8 cellular contexts compared by ENCODE assay signal in the genomic region with DNA sequence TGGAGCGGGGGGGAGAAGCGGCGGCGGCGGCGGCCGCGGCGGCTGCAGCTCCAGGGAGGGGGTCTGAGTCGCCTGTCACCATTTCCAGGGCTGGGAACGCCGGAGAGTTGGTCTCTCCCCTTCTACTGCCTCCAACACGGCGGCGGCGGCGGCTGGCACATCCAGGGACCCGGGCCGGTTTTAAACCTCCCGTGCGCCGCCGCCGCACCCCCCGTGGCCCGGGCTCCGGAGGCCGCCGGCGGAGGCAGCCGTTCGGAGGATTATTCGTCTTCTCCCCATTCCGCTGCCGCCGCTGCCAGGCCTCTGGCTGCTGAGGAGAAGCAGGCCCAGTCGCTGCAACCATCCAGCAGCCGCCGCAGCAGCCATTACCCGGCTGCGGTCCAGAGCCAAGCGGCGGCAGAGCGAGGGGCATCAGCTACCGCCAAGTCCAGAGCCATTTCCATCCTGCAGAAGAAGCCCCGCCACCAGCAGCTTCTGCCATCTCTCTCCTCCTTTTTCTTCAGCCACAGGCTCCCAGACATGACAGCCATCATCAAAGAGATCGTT. TPM values are rescaled to one million over a fixed set of nuclear protein-coding genes. Genes with fewer than 3 reads are reported as not detected.
DNase-seq lines count a peak whose midpoint lies in the region; ATAC-seq, FAIRE-seq and TF ChIP-seq lines count a peak whose summit lies in the region.
"Not testable (repeated sequence)": the region's sequence is repeated elsewhere in the genome, so short reads cannot be mapped to it uniquely, and the experiment has no call there.

No MANE protein-coding gene starts in this region.

- peak; percentile 48 for DNase-seq in DND-41
- DNase-seq in T-helper 2 cell treated with Interferon-gamma antibody and Interleukin-4, amounts not matched to agents 5 μg/mL and 100 μg/mL, for 36 hours (ENCODE audit: low spot score) = peak; percentile 37
- peak; percentile 44 for DNase-seq in activated naive CD4-positive, alpha-beta T cell treated with anti-CD3 and anti-CD28 coated beads, Interleukin-2, amount 10 ng/mL, durations not matched to agents 7 days and 5 days
- DNase-seq in H1 (ENCODE audit: low read depth in 1 of 2, low spot score in 2 of 2) = peak in 1 of 2 experiments; percentile 56
- peak; percentile 31 for DNase-seq in iris pigment epithelial cell (ENCODE audit: low read depth)
- not testable (repeated sequence) for DNase-seq in osteocyte (ENCODE audit: extremely low spot score, unreplicated experiment)

- H2AK5ac ChIP-seq in H1 (ENCODE audit: low read depth, low read length) = not testable (repeated sequence)

- not testable (repeated sequence) for TF ChIP-seq POLR2A in H1 (IDR thresholded peaks at IDR 0.05; ENCODE audit: control extremely low read depth in 1 of 2, low read depth in 2 of 2, low read length in 2 of 2)

- ATAC-seq in DND-41 (ENCODE audit: insufficient read depth, low read depth) = not testable (repeated sequence)

- CTCF ChIA-PET in activated naive CD4-positive, alpha-beta T cell treated with anti-CD3 and anti-CD28 coated beads, Interleukin-2, amount 10 ng/mL, durations not matched to agents 7 days and 5 days (lab: Charles Lee) = interaction anchor here (3.2 kb wide), 1 partner anchor 13 kb away, joined by 10 read pairs; no protein-coding TSS in a partner anchor
- CTCF ChIA-PET in H1 (lab: Charles Lee; ENCODE audit: partially characterized antibody) = interaction anchor here (3.8 kb wide), 1 partner anchor 525 kb away, joined by 19 read pairs; no protein-coding TSS in a partner anchor

- TF ChIP-seq CTCF in DND-41 (IDR thresholded peaks at IDR 0.05; ENCODE audit: borderline replicate concordance, extremely low read depth, low read length, poor library complexity, severe bottlenecking); H1 (IDR thresholded peaks at IDR 0.05; ENCODE audit: control extremely low read depth in 1 of 3, insufficient read depth in 1 of 3, low read depth in 1 of 3, low read length in 3 of 3); osteocyte (IDR thresholded peaks at IDR 0.05): not testable (repeated sequence)

- not testable (repeated sequence) for FAIRE-seq in H1 (lab: Jason Lieb, UNC)

- H3K4me1 ChIP-seq in DND-41 (ENCODE audit: insufficient read depth, low read length) = peaks cover 36% of the 10 kb centered on the region
- H3K4me1 ChIP-seq in H1 (replicated peaks in 1 of 4; ENCODE audit: control insufficient read depth in 3 of 4, insufficient read depth in 4 of 4, low read length in 3 of 4) = not testable (repeated sequence)

- peak overlapping the region; percentile 96 for H3K4me3 Mint-ChIP-seq in T-helper 2 cell treated with Interferon-gamma antibody and Interleukin-4, amounts not matched to agents 5 μg/mL and 100 μg/mL, for 36 hours
- peak overlapping the region; percentile 93 for H3K4me3 Mint-ChIP-seq in activated naive CD4-positive, alpha-beta T cell treated with anti-CD3 and anti-CD28 coated beads, Interleukin-2, amount 10 ng/mL, durations not matched to agents 7 days and 5 days
- peak overlapping the region; percentile 95 for H3K4me3 Mint-ChIP-seq in osteocyte (ENCODE audit: unreplicated experiment)

- not testable (repeated sequence) for TF ChIP-seq EP300 in H1 (IDR thresholded peaks at IDR 0.05; ENCODE audit: borderline replicate concordance in 1 of 2, low read depth in 2 of 2, low read length in 2 of 2)

- H3K4me1 Mint-ChIP-seq in T-helper 2 cell treated with Interferon-gamma antibody and Interleukin-4, amounts not matched to agents 5 μg/mL and 100 μg/mL, for 36 hours (ENCODE audit: low read depth) = peaks cover 36% of the 10 kb centered on the region
- H3K4me1 Mint-ChIP-seq in activated naive CD4-positive, alpha-beta T cell treated with anti-CD3 and anti-CD28 coated beads, Interleukin-2, amount 10 ng/mL, durations not matched to agents 7 days and 5 days = peaks cover 41% of the 10 kb centered on the region
- peaks cover 27% of the 10 kb centered on the region for H3K4me1 Mint-ChIP-seq in osteocyte (ENCODE audit: unreplicated experiment)

- peak overlapping the region; percentile 62; the same call in 1 of the 2 replicates for H4K8ac ChIP-seq in H1 (ENCODE audit: extremely low read depth, insufficient read depth, low read length)

- not testable (repeated sequence) for H2BK15ac ChIP-seq in H1 (ENCODE audit: low read length)

- not testable (repeated sequence) for H4K91ac ChIP-seq in H1 (replicated peaks; ENCODE audit: insufficient read length, low read length)

- H2BK120ac ChIP-seq in H1 (replicated peaks; ENCODE audit: low read depth, low read length) = not testable (repeated sequence)

- H3K27ac ChIP-seq in DND-41 (ENCODE audit: low read length) (peak overlapping the region; percentile 90), KOPT-K1 (ENCODE audit: low read depth, low read length, poor library complexity, severe bottlenecking) (peak overlapping the region; percentile 98), temporal lobe (ENCODE audit: low read depth, low read length) (peak overlapping the region; percentile 88)
- not testable (repeated sequence) for H3K27ac ChIP-seq in H1 (ENCODE audit: low read depth, low read length)

- H3K4me3 ChIP-seq in DND-41 (ENCODE audit: low read depth in 1 of 2, low read length in 2 of 2) (peak overlapping the region; percentile 58 to 73), H1 (ENCODE audit: extremely low read depth in 1 of 4, insufficient read depth in 2 of 4, low read depth in 3 of 4, low read length in 4 of 4) (peak overlapping the region; percentile 83 to 94 (median 86))

- peaks cover 74% of the 10 kb centered on the region for H3K79me2 ChIP-seq in DND-41 (ENCODE audit: insufficient read depth, low read length)
- H3K79me2 ChIP-seq in H1 (ENCODE audit: control insufficient read depth in 1 of 2, insufficient read depth in 2 of 2, low read length in 2 of 2) = peaks cover 20 to 49% of the 10 kb centered on the region in 2 experiments

- H3K79me1 ChIP-seq in H1 (ENCODE audit: low read depth, low read length) = not testable (repeated sequence)

- peaks cover 35% of the 10 kb centered on the region for H3K36me3 ChIP-seq in DND-41 (ENCODE audit: insufficient read depth, low read length)
- peaks cover 34% of the 10 kb centered on the region for H3K36me3 ChIP-seq in KOPT-K1 (ENCODE audit: insufficient read depth, low read length)
- H3K36me3 ChIP-seq in H1 (ENCODE audit: control insufficient read depth in 2 of 4, insufficient read depth in 4 of 4, low read length in 3 of 4) = not testable (repeated sequence)

- H3K18ac ChIP-seq in H1 (ENCODE audit: extremely low read depth, low read length) = not testable (repeated sequence)

- peaks cover 38% of the 10 kb centered on the region for H3K36me3 Mint-ChIP-seq in T-helper 2 cell treated with Interferon-gamma antibody and Interleukin-4, amounts not matched to agents 5 μg/mL and 100 μg/mL, for 36 hours (ENCODE audit: low read depth)
- H3K36me3 Mint-ChIP-seq in activated naive CD4-positive, alpha-beta T cell treated with anti-CD3 and anti-CD28 coated beads, Interleukin-2, amount 10 ng/mL, durations not matched to agents 7 days and 5 days = peaks cover 31% of the 10 kb centered on the region
- not testable (repeated sequence) for H3K36me3 Mint-ChIP-seq in osteocyte (ENCODE audit: unreplicated experiment)

- H2BK5ac ChIP-seq in H1 (ENCODE audit: low read depth, low read length) = not testable (repeated sequence)

- peak overlapping the region; percentile 89 for H3K27ac Mint-ChIP-seq in T-helper 2 cell treated with Interferon-gamma antibody and Interleukin-4, amounts not matched to agents 5 μg/mL and 100 μg/mL, for 36 hours
- peak overlapping the region; percentile 92 for H3K27ac Mint-ChIP-seq in activated naive CD4-positive, alpha-beta T cell treated with anti-CD3 and anti-CD28 coated beads, Interleukin-2, amount 10 ng/mL, durations not matched to agents 7 days and 5 days
- peak overlapping the region; percentile 77 for H3K27ac Mint-ChIP-seq in osteocyte (ENCODE audit: unreplicated experiment)

- POLR2A ChIA-PET in H1 (lab: Charles Lee; ENCODE audit: partially characterized antibody) = interaction anchor here (1.0 to 4.4 kb wide), 13 partner anchors 8 to 523 kb away, joined by 3 to 24 read pairs (median 7); no protein-coding TSS in a partner anchor

- H4K5ac ChIP-seq in H1 (ENCODE audit: insufficient read length, low read depth, low read length) = not testable (repeated sequence)

- peaks cover 46% of the 10 kb centered on the region; the same call in 1 of the 2 replicates for H4K20me1 ChIP-seq in DND-41 (ENCODE audit: insufficient read depth, low read length)
- H4K20me1 ChIP-seq in H1 (replicated peaks in 1 of 2; ENCODE audit: control insufficient read depth in 1 of 2, insufficient read depth in 2 of 2, low read length in 2 of 2) = peaks cover 11 to 17% of the 10 kb centered on the region in 2 experiments

- H2BK20ac ChIP-seq in H1 (ENCODE audit: low read length) = not testable (repeated sequence)

- H3K9ac ChIP-seq in DND-41 (ENCODE audit: low read depth, low read length) = peak overlapping the region; percentile 82
- H3K9ac ChIP-seq in H1 (replicated peaks in 1 of 4; ENCODE audit: extremely low read depth in 1 of 4, low read depth in 3 of 4, low read length in 3 of 4) = peak overlapping the region; percentile 22 to 75 (median 39); a peak in 5 of 7 replicates

- peak overlapping the region; percentile 79 for H3K4me2 ChIP-seq in DND-41 (ENCODE audit: insufficient read depth, low read length)
- H3K4me2 ChIP-seq in H1 (ENCODE audit: insufficient read depth in 1 of 2, low read depth in 2 of 2, low read length in 2 of 2) = peak overlapping the region; percentile 72 to 78

- not testable (repeated sequence) for H3K4ac ChIP-seq in H1 (replicated peaks; ENCODE audit: insufficient read length, low read depth, low read length)

- H2AFZ ChIP-seq in DND-41 (ENCODE audit: low read depth, low read length); H1 (ENCODE audit: low read length): not testable (repeated sequence)

- H3K27me3 ChIP-seq in DND-41 (ENCODE audit: insufficient read depth, low read length, poor library complexity); H1 (replicated peaks in 1 of 4; ENCODE audit: control insufficient read depth in 3 of 4, extremely low read depth in 1 of 4, insufficient read depth in 3 of 4, low read length in 3 of 4): not testable (repeated sequence)

- H3K14ac ChIP-seq in H1 (ENCODE audit: insufficient read length) = not testable (repeated sequence)

- H3K9me3 ChIP-seq in DND-41 (ENCODE audit: insufficient read depth, low read length, severe bottlenecking); KOPT-K1 (ENCODE audit: insufficient read depth, low read length, poor library complexity, severe bottlenecking); H1 (ENCODE audit: insufficient read depth in 2 of 2, low read depth in 1 of 2, low read length in 1 of 2): not testable (repeated sequence)

- not testable (repeated sequence) for H2BK12ac ChIP-seq in H1 (ENCODE audit: low read depth, low read length)

- not testable (repeated sequence) for H3K56ac ChIP-seq in H1 (replicated peaks; ENCODE audit: insufficient read length, low read depth, low read length)

- H3K23ac ChIP-seq in H1 (ENCODE audit: insufficient read length) = not testable (repeated sequence)

- 0% methylated on average over 20 of the region's 47 CpGs; no CpG with 5 or more reads in 1 of the 2 experiments for WGBS in H1 (ENCODE audit: extremely low coverage in 1 of 2, insufficient coverage in 1 of 2, insufficient read length in 1 of 2, insufficient replicate concordance in 2 of 2, low coverage in 1 of 2, low lambda C conversion rate in 2 of 2, missing lambda C conversion rate in 1 of 2), 2 experiments

- not testable (repeated sequence) for TF ChIP-seq RAD21 in H1 (IDR thresholded peaks at IDR 0.05 in 1 of 2, conservative IDR thresholded peaks at IDR 0.05 in 1 of 2; ENCODE audit: low read depth in 2 of 2, low read length in 2 of 2)

- not testable (repeated sequence) for H3K9me3 Mint-ChIP-seq in T-helper 2 cell treated with Interferon-gamma antibody and Interleukin-4, amounts not matched to agents 5 μg/mL and 100 μg/mL, for 36 hours; activated naive CD4-positive, alpha-beta T cell treated with anti-CD3 and anti-CD28 coated beads, Interleukin-2, amount 10 ng/mL, durations not matched to agents 7 days and 5 days; osteocyte (ENCODE audit: unreplicated experiment)

- peaks cover 24% of the 10 kb centered on the region for H3K23me2 ChIP-seq in H1 (ENCODE audit: low read depth, low read length)

- H3K27me3 Mint-ChIP-seq in T-helper 2 cell treated with Interferon-gamma antibody and Interleukin-4, amounts not matched to agents 5 μg/mL and 100 μg/mL, for 36 hours (ENCODE audit: low read depth); osteocyte (ENCODE audit: unreplicated experiment): not testable (repeated sequence)
- peaks cover 11% of the 10 kb centered on the region for H3K27me3 Mint-ChIP-seq in activated naive CD4-positive, alpha-beta T cell treated with anti-CD3 and anti-CD28 coated beads, Interleukin-2, amount 10 ng/mL, durations not matched to agents 7 days and 5 days

RNA-seq across cellular contexts. Expression of a gene that starts 0.6 kb away (rescaled TPM):
- total RNA-seq in H1 (2021; fragmentation: NEBNext Ultra II Directional; extraction: Animal tissue kit (Norgen Biotek cat#: 25700)) = 48.7 and 51.2 TPM in 2 replicates
- polyA plus RNA-seq in H1 (2011; rRNA removed) = 4.2 and 6.3 TPM in 2 replicates
- polyA plus RNA-seq in H1 (2011; cell fraction: cytosol; rRNA removed) = 9.9 TPM
- 12.0 TPM for polyA plus RNA-seq in H1 (2011; cell fraction: nucleus; rRNA removed)
- polyA plus RNA-seq in H1 (2012, experiment 1 of 2) = 18.2 to 45.1 TPM (median 19.4 TPM) in 4 replicates
- 1.3 TPM for polyA plus RNA-seq in H1 (2012, experiment 2 of 2)
- 20.6 TPM for polyA plus RNA-seq in H1 (2013, experiment 1 of 2)
- polyA plus RNA-seq in H1 (2013, experiment 2 of 2) = 18.6 TPM
- 48.6 and 57.5 TPM in 2 replicates for polyA minus RNA-seq in H1 (2011; rRNA and poly(A)+ RNA removed)
- polyA minus RNA-seq in H1 (2011; cell fraction: cytosol; rRNA and poly(A)+ RNA removed) = 27.1 TPM
- polyA minus RNA-seq in H1 (2011; cell fraction: nucleus; rRNA and poly(A)+ RNA removed) = 199 TPM
- total RNA-seq in osteocyte = 67.6 and 69.3 TPM in 2 replicates
- total RNA-seq in temporal lobe = 147 TPM

RNA-seq across cellular contexts. Expression of a gene that starts 0.7 kb away (rescaled TPM):
- 0.71 and 0.73 TPM in 2 replicates for total RNA-seq in H1 (2021; fragmentation: NEBNext Ultra II Directional; extraction: Animal tissue kit (Norgen Biotek cat#: 25700))
- polyA plus RNA-seq in H1 (2011; rRNA removed) = 0.24 TPM in 2 replicates
- polyA plus RNA-seq in H1 (2011; cell fraction: cytosol; rRNA removed) = 0.19 TPM
- 0.37 TPM for polyA plus RNA-seq in H1 (2011; cell fraction: nucleus; rRNA removed)
- 0.37 to 0.64 TPM (median 0.46 TPM) in 4 replicates for polyA plus RNA-seq in H1 (2012, experiment 1 of 2)
- 0.16 TPM for polyA plus RNA-seq in H1 (2012, experiment 2 of 2)
- 0.16 TPM for polyA plus RNA-seq in H1 (2013, experiment 1 of 2)
- 0.26 TPM for polyA plus RNA-seq in H1 (2013, experiment 2 of 2)
- 0.76 and 1.2 TPM in 2 replicates for polyA minus RNA-seq in H1 (2011; rRNA and poly(A)+ RNA removed)
- 0.22 TPM for polyA minus RNA-seq in H1 (2011; cell fraction: cytosol; rRNA and poly(A)+ RNA removed)
- 2.8 TPM for polyA minus RNA-seq in H1 (2011; cell fraction: nucleus; rRNA and poly(A)+ RNA removed)
- total RNA-seq in osteocyte (0.39 and 0.46 TPM in 2 replicates), temporal lobe (0.49 TPM)

RNA-seq across cellular contexts. Expression of a gene that starts 46.0 kb away (rescaled TPM):
- total RNA-seq in H1 (2021; fragmentation: NEBNext Ultra II Directional; extraction: Animal tissue kit (Norgen Biotek cat#: 25700)) = 35.3 and 35.9 TPM in 2 replicates
- polyA plus RNA-seq in H1 (2011; rRNA removed) = 4.2 and 8.9 TPM in 2 replicates
- polyA plus RNA-seq in H1 (2011; cell fraction: cytosol; rRNA removed) = 12.8 TPM
- 4.1 TPM for polyA plus RNA-seq in H1 (2011; cell fraction: nucleus; rRNA removed)
- polyA plus RNA-seq in H1 (2012, experiment 1 of 2) = 13.8 to 32.3 TPM (median 15.0 TPM) in 4 replicates
- polyA plus RNA-seq in H1 (2012, experiment 2 of 2) = 1.9 TPM
- polyA plus RNA-seq in H1 (2013, experiment 1 of 2) = 36.3 TPM
- polyA plus RNA-seq in H1 (2013, experiment 2 of 2) = 44.9 TPM
- polyA minus RNA-seq in H1 (2011; rRNA and poly(A)+ RNA removed) = 12.5 and 19.6 TPM in 2 replicates
- 13.4 TPM for polyA minus RNA-seq in H1 (2011; cell fraction: cytosol; rRNA and poly(A)+ RNA removed)
- polyA minus RNA-seq in H1 (2011; cell fraction: nucleus; rRNA and poly(A)+ RNA removed) = 25.3 TPM
- total RNA-seq in osteocyte (61.1 and 63.2 TPM in 2 replicates), temporal lobe (59.0 TPM)
